Comparison of ENCODE assay signal across 18 cellular contexts in genomic region chr1:218930000-218930399, GRCh38.
DNase-seq lines count a peak whose midpoint lies in the region; ATAC-seq, FAIRE-seq and TF ChIP-seq lines count a peak whose summit lies in the region.
"Had no signal": no experiment of that assay in that cellular context is flagged by ENCODE, and none has a peak within 500 bp of the region (broad histone marks: within the 10 kb centered on the region; RNA-seq: fewer than 3 reads in every experiment).

No MANE protein-coding gene starts in this region.

- TF ChIP-seq CTCF in GM23338 (conservative IDR thresholded peaks at IDR 0.05; ENCODE audit: low read depth in 2 of 2): no peak
- no peak for TF ChIP-seq CTCF in H1 (IDR thresholded peaks at IDR 0.05; ENCODE audit: control extremely low read depth in 1 of 3, insufficient read depth in 1 of 3, low read depth in 1 of 3, low read length in 3 of 3)
- TF ChIP-seq CTCF in H9 (conservative IDR thresholded peaks at IDR 0.05): no peak

- H3K27me3 Mint-ChIP-seq in GM23338 (ENCODE audit: insufficient read depth, low read depth, poor library complexity) (no peaks in the 10 kb centered on the region), H9 (ENCODE audit: low read depth) (no peaks in the 10 kb centered on the region; the same call in 1 of the 2 replicates)
- H3K27me3 Mint-ChIP-seq: CD4-positive, alpha-beta memory T cell had no signal

- no peak overlapping the region for H4K8ac ChIP-seq in H1 (ENCODE audit: extremely low read depth, insufficient read depth, low read length)
- no peak overlapping the region for H4K8ac ChIP-seq in mesenchymal stem cell (ENCODE audit: low read length)
- H4K8ac ChIP-seq in H9 (replicated peaks; ENCODE audit: insufficient read length, low read depth, low read length): no peak overlapping the region

- no peak overlapping the region for H3K23ac ChIP-seq in H1 (ENCODE audit: insufficient read length)
- H3K23ac ChIP-seq in mesenchymal stem cell (ENCODE audit: low read length in 2 of 2): no peak overlapping the region
- no peak overlapping the region for H3K23ac ChIP-seq in H9 (ENCODE audit: insufficient read length, low read depth, low read length)

- no peak overlapping the region for H3K9ac ChIP-seq in H1 (replicated peaks in 1 of 4; ENCODE audit: extremely low read depth in 1 of 4, low read depth in 3 of 4, low read length in 3 of 4)
- peak overlapping the region; percentile 7 for H3K9ac ChIP-seq in mesenchymal stem cell (ENCODE audit: low read length)
- H3K9ac ChIP-seq in H9 (ENCODE audit: extremely low read depth, insufficient read length, low read length): no peak overlapping the region
- H3K9ac ChIP-seq: BLaER1, GM23248 had no signal

- H3K9me3 Mint-ChIP-seq in GM23338 (peaks cover under 1% of the 10 kb centered on the region; the same call in 2 of the 3 replicates), H9 (peaks cover 1 to 2% of the 10 kb centered on the region in 2 experiments; a peak in 3 of 5 replicates)

- H2BK5ac ChIP-seq in H1 (ENCODE audit: low read depth, low read length) (no peak overlapping the region), mesenchymal stem cell (ENCODE audit: low read depth, low read length, poor library complexity, severe bottlenecking) (no peak overlapping the region), H9 (ENCODE audit: insufficient read length, low read length) (no peak overlapping the region)

- POLR2A ChIA-PET in H1 (lab: Charles Lee; ENCODE audit: partially characterized antibody): no interaction called here

- H3K36me3 Mint-ChIP-seq in GM23338 (ENCODE audit: low read depth): no peaks in the 10 kb centered on the region
- peaks cover 0 to 2% (median under 1%) of the 10 kb centered on the region in 3 experiments; a peak in 3 of 7 replicates for H3K36me3 Mint-ChIP-seq in H9 (ENCODE audit: insufficient read depth in 1 of 3, low read depth in 3 of 3)
- H3K36me3 Mint-ChIP-seq: CD14-positive monocyte; CD4-positive, alpha-beta memory T cell had no signal

- H3K18ac ChIP-seq in H1 (ENCODE audit: extremely low read depth, low read length): no peak overlapping the region
- no peak overlapping the region for H3K18ac ChIP-seq in mesenchymal stem cell (ENCODE audit: low read depth in 1 of 2, low read length in 2 of 2)
- H3K18ac ChIP-seq in H9 (ENCODE audit: insufficient read length, low read depth, low read length): no peak overlapping the region

- 98% methylated on average over 3 of the region's 3 CpGs; no CpG with 5 or more reads in 1 of the 2 experiments for WGBS in H1 (ENCODE audit: extremely low coverage in 1 of 2, insufficient coverage in 1 of 2, insufficient read length in 1 of 2, insufficient replicate concordance in 2 of 2, low coverage in 1 of 2, low lambda C conversion rate in 2 of 2, missing lambda C conversion rate in 1 of 2), 2 experiments
- 100% methylated on average over 2 of the region's 3 CpGs for WGBS in mesenchymal stem cell
- no CpG with 5 or more reads among the region's 3 CpGs for WGBS in H9 (ENCODE audit: extremely low coverage, insufficient read length, low lambda C conversion rate)

- no peak for TF ChIP-seq RAD21 in H1 (IDR thresholded peaks at IDR 0.05 in 1 of 2, conservative IDR thresholded peaks at IDR 0.05 in 1 of 2; ENCODE audit: low read depth in 2 of 2, low read length in 2 of 2)

- TF ChIP-seq POLR2A in H1 (IDR thresholded peaks at IDR 0.05; ENCODE audit: control extremely low read depth in 1 of 2, low read depth in 2 of 2, low read length in 2 of 2): no peak

- no peak for FAIRE-seq in H1 (lab: Jason Lieb, UNC)
- FAIRE-seq: GM12892, GM18507 had no signal

- H3K36me3 ChIP-seq in GM23338 (ENCODE audit: insufficient read depth): no peaks in the 10 kb centered on the region
- H3K36me3 ChIP-seq in H1 (ENCODE audit: control insufficient read depth in 2 of 4, insufficient read depth in 4 of 4, low read length in 3 of 4): no peaks in the 10 kb centered on the region
- H3K36me3 ChIP-seq in mesenchymal stem cell (ENCODE audit: control insufficient read depth in 1 of 2, insufficient read depth in 2 of 2, low read depth in 1 of 2, low read length in 2 of 2): no peaks in the 10 kb centered on the region
- H3K36me3 ChIP-seq: BLaER1 had no signal

- no peaks in the 10 kb centered on the region for H3F3A ChIP-seq in GM23338 (replicated peaks; ENCODE audit: low read depth)

- no peak overlapping the region for H4K91ac ChIP-seq in H1 (replicated peaks; ENCODE audit: insufficient read length, low read length)
- H4K91ac ChIP-seq in mesenchymal stem cell (ENCODE audit: low read length): no peak overlapping the region
- no peak overlapping the region for H4K91ac ChIP-seq in H9 (ENCODE audit: insufficient read length, low read depth, low read length)

- H3K27me3 ChIP-seq in GM23338 (ENCODE audit: insufficient read depth) (no peaks in the 10 kb centered on the region), H1 (replicated peaks in 1 of 4; ENCODE audit: control insufficient read depth in 3 of 4, extremely low read depth in 1 of 4, insufficient read depth in 3 of 4, low read length in 3 of 4) (no peaks in the 10 kb centered on the region), mesenchymal stem cell (ENCODE audit: control insufficient read depth in 1 of 2, insufficient read depth in 1 of 2, low read length in 2 of 2) (no peaks in the 10 kb centered on the region), H9 (ENCODE audit: insufficient read depth, low read length) (no peaks in the 10 kb centered on the region)
- H3K27me3 ChIP-seq: BLaER1 had no signal

- H4K5ac ChIP-seq in H1 (ENCODE audit: insufficient read length, low read depth, low read length) (no peak overlapping the region), H9 (ENCODE audit: insufficient read length, low read depth, low read length) (no peak overlapping the region)

- no peaks in the 10 kb centered on the region for H3K79me2 ChIP-seq in GM23338 (replicated peaks; ENCODE audit: insufficient read depth)
- H3K79me2 ChIP-seq in H1 (ENCODE audit: control insufficient read depth in 1 of 2, insufficient read depth in 2 of 2, low read length in 2 of 2): no peaks in the 10 kb centered on the region
- no peaks in the 10 kb centered on the region for H3K79me2 ChIP-seq in H9 (ENCODE audit: insufficient read depth, low read length)

- H2BK15ac ChIP-seq in H1 (ENCODE audit: low read length) (no peak overlapping the region), mesenchymal stem cell (ENCODE audit: low read depth, poor library complexity, severe bottlenecking) (no peak overlapping the region), H9 (ENCODE audit: low read depth, low read length) (no peak overlapping the region)

- H3K4me1 Mint-ChIP-seq in GM23338: peaks cover 10% of the 10 kb centered on the region
- peaks cover 11 to 17% of the 10 kb centered on the region in 2 experiments for H3K4me1 Mint-ChIP-seq in H9
- H3K4me1 Mint-ChIP-seq: CD14-positive monocyte; CD4-positive, alpha-beta memory T cell had no signal

- H3T11ph ChIP-seq in H9 (ENCODE audit: low read length): no peak overlapping the region

- H3K9me3 ChIP-seq in H1 (ENCODE audit: insufficient read depth in 2 of 2, low read depth in 1 of 2, low read length in 1 of 2): peaks cover 0 to 3% of the 10 kb centered on the region in 2 experiments; a peak in 1 of 4 replicates
- H3K9me3 ChIP-seq in mesenchymal stem cell (ENCODE audit: control insufficient read depth, low read length): peaks cover 12% of the 10 kb centered on the region
- H3K9me3 ChIP-seq in H9 (ENCODE audit: control insufficient read depth, low read depth, low read length): no peaks in the 10 kb centered on the region
- H3K9me3 ChIP-seq: BLaER1 had no signal

- H3K4me3 ChIP-seq in GM23338: no peak overlapping the region
- H3K4me3 ChIP-seq in H1 (ENCODE audit: extremely low read depth in 1 of 4, insufficient read depth in 2 of 4, low read depth in 3 of 4, low read length in 4 of 4): no peak overlapping the region
- no peak overlapping the region for H3K4me3 ChIP-seq in mesenchymal stem cell (ENCODE audit: insufficient read depth in 1 of 2, low read depth in 1 of 2, low read length in 2 of 2)
- H3K4me3 ChIP-seq: BLaER1, GM23248 had no signal

- H4K20me1 ChIP-seq in GM23338 (replicated peaks; ENCODE audit: insufficient read depth) (no peaks in the 10 kb centered on the region), H1 (replicated peaks in 1 of 2; ENCODE audit: control insufficient read depth in 1 of 2, insufficient read depth in 2 of 2, low read length in 2 of 2) (no peaks in the 10 kb centered on the region), H9 (ENCODE audit: control insufficient read depth, insufficient read depth, insufficient read length) (no peaks in the 10 kb centered on the region)
- H4K20me1 ChIP-seq: BLaER1 had no signal

- no peak overlapping the region for H2BK120ac ChIP-seq in H1 (replicated peaks; ENCODE audit: low read depth, low read length)
- H2BK120ac ChIP-seq in mesenchymal stem cell (ENCODE audit: low read depth, low read length): no peak overlapping the region
- H2BK120ac ChIP-seq in H9 (ENCODE audit: low read depth, low read length, poor library complexity, severe bottlenecking): no peak overlapping the region

- H3K14ac ChIP-seq in H1 (ENCODE audit: insufficient read length) (no peak overlapping the region), mesenchymal stem cell (ENCODE audit: low read length in 2 of 2) (no peak overlapping the region), H9 (ENCODE audit: insufficient read depth, low read length) (no peak overlapping the region)

- H3K4ac ChIP-seq in H1 (replicated peaks; ENCODE audit: insufficient read length, low read depth, low read length) (no peak overlapping the region), mesenchymal stem cell (ENCODE audit: low read depth in 1 of 2, low read length in 2 of 2) (no peak overlapping the region), H9 (ENCODE audit: low read depth, low read length) (no peak overlapping the region)

- no peak overlapping the region for H2AK5ac ChIP-seq in H1 (ENCODE audit: low read depth, low read length)
- no peak overlapping the region for H2AK5ac ChIP-seq in mesenchymal stem cell (ENCODE audit: low read length, severe bottlenecking)
- no peak overlapping the region for H2AK5ac ChIP-seq in H9 (ENCODE audit: insufficient read length, low read length)

- no peaks in the 10 kb centered on the region for H3K9me2 ChIP-seq in GM23338 (ENCODE audit: insufficient read depth)

- no peak for DNase-seq in GM23338 (ENCODE audit: low spot score)
- DNase-seq in H1 (ENCODE audit: low read depth in 1 of 2, low spot score in 2 of 2): no peak
- no peak for DNase-seq in mesenchymal stem cell
- no peak for DNase-seq in activated CD8-positive, alpha-beta memory T cell treated with anti-CD3 and anti-CD28 coated beads, Interleukin-2, amount 50 U/mL, for 48 hours
- no peak for DNase-seq in H9
- no peak for DNase-seq in NCI-H2029 (lab: John Stamatoyannopoulos, UW)
- DNase-seq: ACHN; CD4-positive, alpha-beta memory T cell; DMS153; DMS79; GDM1; GM23248; H7 had no signal

- ATAC-seq in GM23338 (no peak), HG02610 (IDR thresholded peaks at IDR 0.05; ENCODE audit: unreplicated experiment) (no peak)

- H2AFZ ChIP-seq in GM23338 (0 out of 2 replicates have a peak overlapping the region, but pooled peaks have one; percentile 20), H1 (ENCODE audit: low read length) (peak overlapping the region; percentile 29; the same call in 1 of the 2 replicates), mesenchymal stem cell (ENCODE audit: low read depth, low read length) (no peak overlapping the region), H9 (ENCODE audit: low read length) (no peak overlapping the region)
- H2AFZ ChIP-seq: GM23248 had no signal

- H2BK20ac ChIP-seq in H1 (ENCODE audit: low read length): no peak overlapping the region
- no peak overlapping the region for H2BK20ac ChIP-seq in H9 (ENCODE audit: low read depth, low read length, poor library complexity, severe bottlenecking)

- H3K27ac Mint-ChIP-seq in GM23338: no peak overlapping the region
- H3K27ac Mint-ChIP-seq in H9: no peak overlapping the region
- H3K27ac Mint-ChIP-seq: CD14-positive monocyte; CD4-positive, alpha-beta memory T cell had no signal

- CTCF ChIA-PET in H1 (lab: Charles Lee; ENCODE audit: partially characterized antibody): interaction anchor here (1.0 kb wide), 1 partner anchor 27 kb away, joined by 3 read pairs; no protein-coding TSS in a partner anchor

- H3K4me3 Mint-ChIP-seq in GM23338 (no peak overlapping the region), H9 (no peak overlapping the region)
- H3K4me3 Mint-ChIP-seq: CD14-positive monocyte; CD4-positive, alpha-beta memory T cell had no signal

- H3K4me1 ChIP-seq in GM23338 (ENCODE audit: insufficient read depth) (no peaks in the 10 kb centered on the region), H1 (replicated peaks in 1 of 4; ENCODE audit: control insufficient read depth in 3 of 4, insufficient read depth in 4 of 4, low read length in 3 of 4) (no peaks in the 10 kb centered on the region), mesenchymal stem cell (ENCODE audit: control insufficient read depth, insufficient read depth, low read depth, low read length) (no peaks in the 10 kb centered on the region), H9 (ENCODE audit: insufficient read depth, low read length) (no peaks in the 10 kb centered on the region)
- H3K4me1 ChIP-seq: BLaER1 had no signal

- H3K56ac ChIP-seq in H1 (replicated peaks; ENCODE audit: insufficient read length, low read depth, low read length): no peak overlapping the region
- no peak overlapping the region for H3K56ac ChIP-seq in H9 (ENCODE audit: insufficient read length, low read depth, low read length)

- H2BK12ac ChIP-seq in H1 (ENCODE audit: low read depth, low read length): no peak overlapping the region
- H2BK12ac ChIP-seq in mesenchymal stem cell (ENCODE audit: low read length in 2 of 2): no peak overlapping the region
- no peak overlapping the region for H2BK12ac ChIP-seq in H9 (ENCODE audit: insufficient read length, low read depth, low read length)

- H3K4me2 ChIP-seq in GM23338: no peak overlapping the region
- no peak overlapping the region for H3K4me2 ChIP-seq in H1 (ENCODE audit: insufficient read depth in 1 of 2, low read depth in 2 of 2, low read length in 2 of 2)
- H3K4me2 ChIP-seq in mesenchymal stem cell (ENCODE audit: low read length, poor library complexity, severe bottlenecking): no peak overlapping the region
- no peak overlapping the region for H3K4me2 ChIP-seq in H9 (ENCODE audit: insufficient read depth, insufficient read length, low read length)
- H3K4me2 ChIP-seq: BLaER1 had no signal

- H3K27ac ChIP-seq in GM23338 (ENCODE audit: low read depth): no peak overlapping the region
- no peak overlapping the region for H3K27ac ChIP-seq in H1 (ENCODE audit: low read depth, low read length)
- no peak overlapping the region for H3K27ac ChIP-seq in mesenchymal stem cell (ENCODE audit: low read length, poor library complexity, severe bottlenecking)
- H3K27ac ChIP-seq in H9 (ENCODE audit: insufficient read length, low read depth, low read length): no peak overlapping the region
- H3K27ac ChIP-seq: BLaER1, GM23248 had no signal

- no peak for TF ChIP-seq EP300 in H1 (IDR thresholded peaks at IDR 0.05; ENCODE audit: borderline replicate concordance in 1 of 2, low read depth in 2 of 2, low read length in 2 of 2)

- no peaks in the 10 kb centered on the region for H3K79me1 ChIP-seq in H1 (ENCODE audit: low read depth, low read length)
- H3K79me1 ChIP-seq in mesenchymal stem cell (replicated peaks; ENCODE audit: low read length, poor library complexity, severe bottlenecking): no peaks in the 10 kb centered on the region
- H3K79me1 ChIP-seq in H9 (ENCODE audit: insufficient read depth, low read depth, low read length, poor library complexity, severe bottlenecking): no peaks in the 10 kb centered on the region

- H3K23me2 ChIP-seq in H1 (ENCODE audit: low read depth, low read length): no peaks in the 10 kb centered on the region
- no peaks in the 10 kb centered on the region for H3K23me2 ChIP-seq in H9 (ENCODE audit: insufficient read length, low read depth, low read length, poor library complexity, severe bottlenecking)

Comparison
In these comparisons a context has a peak if more than half of its experiments do, and no peak if none do; other contexts are left out.
1. H2AFZ ChIP-seq: peak in GM23338 (single experiment) and H1 (single experiment); none in mesenchymal stem cell (single experiment) and H9 (single experiment).